ENCODE assay signal across 14 cellular contexts in genomic region chrX:72936455-72936854, GRCh38. TPM values are rescaled to one million over a fixed set of nuclear protein-coding genes. Genes with fewer than 3 reads are reported as not detected.
DNase-seq lines count a peak whose midpoint lies in the region; ATAC-seq, FAIRE-seq and TF ChIP-seq lines count a peak whose summit lies in the region.
"Not testable (repeated sequence)": the region's sequence is repeated elsewhere in the genome, so short reads cannot be mapped to it uniquely, and the experiment has no call there.
"Had no signal": no experiment of that assay in that cellular context is flagged by ENCODE, and none has a peak within 500 bp of the region (broad histone marks: within the 10 kb centered on the region; RNA-seq: fewer than 3 reads in every experiment).

No MANE protein-coding gene starts in this region.

- H3K9me2 ChIP-seq in HCT116 (ENCODE audit: insufficient read depth): not testable (repeated sequence)

- TF ChIP-seq CTCF in DND-41 (IDR thresholded peaks at IDR 0.05; ENCODE audit: borderline replicate concordance, extremely low read depth, low read length, poor library complexity, severe bottlenecking); HCT116 (IDR thresholded peaks at IDR 0.05 in 2 of 3, conservative IDR thresholded peaks at IDR 0.05 in 1 of 3; ENCODE audit: borderline replicate concordance in 1 of 3, insufficient read depth in 1 of 3, low read depth in 2 of 3, low read length in 2 of 3): not testable (repeated sequence)

- H3K79me2 ChIP-seq in DND-41 (ENCODE audit: insufficient read depth, low read length); HCT116 (ENCODE audit: insufficient read depth, low read length): not testable (repeated sequence)

- not testable (repeated sequence) for H3K27me3 ChIP-seq in DND-41 (ENCODE audit: insufficient read depth, low read length, poor library complexity); HCT116 (ENCODE audit: insufficient read depth, low read length); small intestine (ENCODE audit: control insufficient read depth in 2 of 2, insufficient read depth in 2 of 2, low read length in 2 of 2)

- not testable (repeated sequence) for H3K4me1 ChIP-seq in DND-41 (ENCODE audit: insufficient read depth, low read length); HCT116 (ENCODE audit: control insufficient read depth in 1 of 2, insufficient read depth in 2 of 2, low read length in 2 of 2); small intestine (ENCODE audit: control insufficient read depth in 2 of 2, insufficient read depth in 1 of 2, low read depth in 1 of 2, low read length in 1 of 2)

- TF ChIP-seq POLR2A in HCT116 (IDR thresholded peaks at IDR 0.05; ENCODE audit: borderline replicate concordance, extremely low read depth, insufficient read depth, insufficient read length): not testable (repeated sequence)

- no CpG with 5 or more reads among the region's 7 CpGs for WGBS in small intestine, 3 donors

- H3K4me2 ChIP-seq in DND-41 (ENCODE audit: insufficient read depth, low read length); HCT116 (ENCODE audit: low read length): not testable (repeated sequence)

- FAIRE-seq in GM19239 (lab: Jason Lieb, UNC): peak; percentile 97
- peak; percentile 89 for FAIRE-seq in RCC 7860 (lab: Jason Lieb, UNC)
- FAIRE-seq in colon (lab: Jason Lieb, UNC): peak; percentile 98
- peak; percentile 99 for FAIRE-seq in small intestine (lab: Jason Lieb, UNC)

- CTCF ChIA-PET in HCT116 (lab: Charles Lee): not testable (repeated sequence)

- POLR2A ChIA-PET in HCT116 (lab: Charles Lee): not testable (repeated sequence)

- not testable (repeated sequence) for H3K36me3 ChIP-seq in DND-41 (ENCODE audit: insufficient read depth, low read length); HCT116 (ENCODE audit: control insufficient read depth in 1 of 2, insufficient read depth in 2 of 2, low read length in 2 of 2); small intestine (ENCODE audit: control insufficient read depth in 2 of 2, insufficient read depth in 2 of 2, low read length in 2 of 2)

- TF ChIP-seq RAD21 in HCT116 (IDR thresholded peaks at IDR 0.05; ENCODE audit: low read depth): not testable (repeated sequence)

- not testable (repeated sequence) for DNase-seq in DND-41; GM19239 (ENCODE audit: insufficient read length, low spot score); HCT116 (ENCODE audit: low read depth, low spot score); RCC 7860 (ENCODE audit: low spot score); left colon; small intestine

- BruUV-seq in HCT116 (replicated peaks; lab: Mats Ljungman, UMichigan): not testable (repeated sequence)

- H4K20me1 ChIP-seq in DND-41 (ENCODE audit: insufficient read depth, low read length); HCT116 (ENCODE audit: insufficient read depth): not testable (repeated sequence)

- H3K9ac ChIP-seq in DND-41 (ENCODE audit: low read depth, low read length); HCT116 (ENCODE audit: low read length): not testable (repeated sequence)

- H3K9me3 ChIP-seq in DND-41 (ENCODE audit: insufficient read depth, low read length, severe bottlenecking); HCT116 (ENCODE audit: control insufficient read depth in 1 of 2, insufficient read depth in 1 of 2, low read depth in 1 of 2, low read length in 2 of 2); small intestine (ENCODE audit: control insufficient read depth, low read depth): not testable (repeated sequence)

- RAD21 ChIA-PET in HCT116 (lab: Charles Lee; ENCODE audit: low non-redundant PET in 1 of 2, low total read pairs in 2 of 2, uncharacterized antibody in 2 of 2, unreplicated experiment in 2 of 2): not testable (repeated sequence)

- H3K27ac ChIP-seq in DND-41 (ENCODE audit: low read length); HCT116 (ENCODE audit: low read depth, low read length); small intestine (ENCODE audit: low read depth in 1 of 2, low read length in 1 of 2): not testable (repeated sequence)

- intact Hi-C loops in HCT116 (cut with micrococcal nuclease); left colon (cut with DNase I, micrococcal nuclease): not testable (repeated sequence)

- not testable (repeated sequence) for H3K4me3 ChIP-seq in DND-41 (ENCODE audit: low read depth in 1 of 2, low read length in 2 of 2); HCT116 (replicated peaks in 1 of 2; ENCODE audit: low read depth in 1 of 2, low read length in 2 of 2); small intestine (ENCODE audit: low read depth in 1 of 2, low read length in 2 of 2)

- ATAC-seq in DND-41 (ENCODE audit: insufficient read depth, low read depth) (peak; percentile 50; the same call in 1 of the 3 replicates), HCT116 (peak; percentile 74), left colon (peak; percentile 69)

- not testable (repeated sequence) for H2AFZ ChIP-seq in DND-41 (ENCODE audit: low read depth, low read length); HCT116 (ENCODE audit: low read depth, low read length, poor library complexity, severe bottlenecking)

RNA-seq across cellular contexts. Expression of gene FAM236A, which starts 1.6 kb away (rescaled TPM):
- not detected for total RNA-seq in HCT116 (2021; ENCODE audit: unreplicated experiment)
- not detected in 2 replicates for polyA plus RNA-seq in HCT116 (2012)
- not detected for total RNA-seq in left colon
- not detected for polyA plus RNA-seq in small intestine
- total RNA-seq: A673; CD4-positive, alpha-beta memory T cell; H9; HFFc6; PC-9; SK-MEL-5 had no signal
- polyA plus RNA-seq: CD4-positive, alpha-beta memory T cell; IgD-negative memory B cell had no signal

RNA-seq across cellular contexts. Expression of gene DMRTC1, which starts 7.2 kb away (rescaled TPM):
- total RNA-seq in HCT116 (2021; ENCODE audit: unreplicated experiment) (not detected), left colon (under 1 TPM in 1 of 2 donors, not detected in 1; 0.40 TPM)
- polyA plus RNA-seq in HCT116 (2012): not detected in 2 replicates
- polyA plus RNA-seq in small intestine: not detected
- total RNA-seq: A673, H9, HFFc6, PC-9, SK-MEL-5 had no signal

RNA-seq across cellular contexts. Expression of gene FAM236C, which starts 24.0 kb away (rescaled TPM):
- total RNA-seq in HCT116 (2021; ENCODE audit: unreplicated experiment): not detected
- not detected in 2 replicates for polyA plus RNA-seq in HCT116 (2012)
- not detected for total RNA-seq in left colon
- not detected for polyA plus RNA-seq in small intestine
- total RNA-seq: A673; CD4-positive, alpha-beta memory T cell; H9; HFFc6; PC-9; SK-MEL-5 had no signal
- polyA plus RNA-seq: CD4-positive, alpha-beta memory T cell; IgD-negative memory B cell had no signal
